1 cellular context compared by ENCODE assay signal in genomic region chr5:168693297-168693696, GRCh38.
TF ChIP-seq lines count a peak whose summit lies in the region.

No MANE protein-coding gene starts in this region.

TF ChIP-seq in K562, 482 proteins besides CTCF, POLR2A, EP300 and RAD21 (continued from another document):
- peak; percentile 42; the same call in 1 of the 2 replicates for TF ChIP-seq CTBP1 (IDR thresholded peaks at IDR 0.05; ENCODE audit: borderline replicate concordance)
- peak; percentile 76 for TF ChIP-seq ZEB2 (IDR thresholded peaks at IDR 0.05)
- 0 out of 2 replicates have a peak, but pooled peaks have one; percentile 6 for TF ChIP-seq NFIC (IDR thresholded peaks at IDR 0.05)
- no peak for TF ChIP-seq TRIM24 (IDR thresholded peaks at IDR 0.05)
- TF ChIP-seq MBD2 (IDR thresholded peaks at IDR 0.05; ENCODE audit: borderline replicate concordance, low read depth): no peak
- peak; percentile 82 for TF ChIP-seq TCF3 (CRISPR knock-in tag; IDR thresholded peaks at IDR 0.05)
- TF ChIP-seq MTA2 (IDR thresholded peaks at IDR 0.05; ENCODE audit: low read depth): peak; percentile 56; the same call in 1 of the 2 replicates
- no peak for TF ChIP-seq EGR1 (conservative IDR thresholded peaks at IDR 0.05)
- TF ChIP-seq DPF2 (IDR thresholded peaks at IDR 0.05): peak; percentile 49; the same call in 1 of the 2 replicates
- 0 out of 4 replicates have a peak, but pooled peaks of 1 of the 2 experiments have one; percentile 24 for TF ChIP-seq RCOR1 (IDR thresholded peaks at IDR 0.05; ENCODE audit: borderline replicate concordance in 1 of 2, low read depth in 2 of 2, low read length in 2 of 2)
- peak; percentile 75 for TF ChIP-seq CBFA2T3 (IDR thresholded peaks at IDR 0.05)
- peak; percentile 34; the same call in 1 of the 2 replicates for TF ChIP-seq STAT5A (IDR thresholded peaks at IDR 0.05; ENCODE audit: borderline replicate concordance, low read length)
- TF ChIP-seq ARID1B (IDR thresholded peaks at IDR 0.05): peak; percentile 79
- no peak for TF ChIP-seq POLR3G (IDR thresholded peaks at IDR 0.05; ENCODE audit: extremely low read depth, insufficient read length, insufficient replicate concordance)
- 0 out of 2 replicates have a peak, but pooled peaks have one; percentile 13 for TF ChIP-seq SOX6 (IDR thresholded peaks at IDR 0.05)
